Comparison of ENCODE assay signal across 21 cellular contexts in the genomic region with DNA sequence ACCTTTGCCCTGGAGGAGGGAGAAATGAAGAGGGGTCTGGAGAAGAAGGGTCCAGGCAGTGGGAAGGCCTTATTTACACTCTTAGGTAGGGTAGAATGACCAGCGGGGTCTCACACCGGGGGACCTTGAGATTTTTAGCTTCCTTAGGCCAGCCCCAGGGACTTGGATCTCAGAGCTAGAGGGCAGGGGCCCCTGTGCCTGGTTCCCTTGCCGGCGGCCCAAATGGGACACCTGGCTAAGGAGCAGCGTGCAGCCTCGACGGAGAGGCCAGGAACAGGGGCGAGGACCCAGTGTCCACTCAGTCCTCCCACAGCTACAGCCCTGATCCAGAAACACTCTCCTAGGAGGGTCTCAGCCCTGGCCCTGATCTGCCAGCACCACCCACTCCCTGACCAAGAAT. TPM values are rescaled to one million over a fixed set of nuclear protein-coding genes. Genes with fewer than 3 reads are reported as not detected.
"Had no signal": no experiment of that assay in that cellular context is flagged by ENCODE, and none has a peak within 500 bp of the region (broad histone marks: within the 10 kb centered on the region; RNA-seq: fewer than 3 reads in every experiment).

No MANE protein-coding gene starts in this region.

- H3K36me3 ChIP-seq: brain microvascular endothelial cell, gastroesophageal sphincter, heart left ventricle, neutrophil, tibial nerve, WERI-Rb-1 had no signal

- H3K9me3 Mint-ChIP-seq: immature natural killer cell; natural killer cell treated with Interleukin-12 subunit alpha and Interleukin-12 subunit beta and Interleukin-15 and Interleukin-18, amount 100 ng/mL, for 72 hours had no signal

- H3K4me3 Mint-ChIP-seq: activated CD4-positive, alpha-beta T cell treated with anti-CD3 and anti-CD28 coated beads for 36 hours; immature natural killer cell; mesothelial cell of epicardium; natural killer cell treated with Interleukin-12 subunit alpha and Interleukin-12 subunit beta and Interleukin-15 and Interleukin-18, amount 100 ng/mL, for 72 hours had no signal

- H3K36me3 Mint-ChIP-seq: mesothelial cell of epicardium; natural killer cell treated with Interleukin-12 subunit alpha and Interleukin-12 subunit beta and Interleukin-15 and Interleukin-18, amount 100 ng/mL, for 72 hours had no signal

- DNase-seq: activated CD4-positive, alpha-beta T cell treated with anti-CD3 and anti-CD28 coated beads for 36 hours; activated naive CD4-positive, alpha-beta T cell; aorta; brain microvascular endothelial cell; cortex of kidney; immature natural killer cell; retina; stimulated activated CD4-positive, alpha-beta T cell treated with anti-CD3 and anti-CD28 coated beads, Interleukin-12 subunit alpha, Interleukin-12 subunit beta, amount 100 ng/mL, for 4 hours; stimulated activated CD4-positive, alpha-beta T cell treated with anti-CD3 and anti-CD28 coated beads, Interleukin-1b, Interleukin-23, amount 100 ng/mL, for 48 hours; stimulated activated naive CD8-positive, alpha-beta T cell treated with anti-CD3 and anti-CD28 coated beads, Interleukin-15, Interleukin-2, amounts not matched to agents 100 U/mL and 50 U/mL, for 24 hours; substantia nigra; WERI-Rb-1 had no signal

- H3K4me1 ChIP-seq: gastroesophageal sphincter, heart left ventricle, tibial nerve had no signal

- H3K9me3 ChIP-seq: neutrophil had no signal

- H3K27ac Mint-ChIP-seq: activated CD4-positive, alpha-beta T cell treated with anti-CD3 and anti-CD28 coated beads for 36 hours; immature natural killer cell; mesothelial cell of epicardium; natural killer cell treated with Interleukin-12 subunit alpha and Interleukin-12 subunit beta and Interleukin-15 and Interleukin-18, amount 100 ng/mL, for 72 hours had no signal

- ATAC-seq: activated CD4-positive, alpha-beta T cell treated with anti-CD3 and anti-CD28 coated beads for 36 hours; gastroesophageal sphincter; natural killer cell treated with Interleukin-12 subunit alpha and Interleukin-12 subunit beta and Interleukin-15 and Interleukin-18, amount 100 ng/mL, for 72 hours; stimulated activated naive CD8-positive, alpha-beta T cell treated with anti-CD3 and anti-CD28 coated beads, Interleukin-15, Interleukin-2, amounts not matched to agents 100 U/mL and 50 U/mL, for 24 hours had no signal

- H3K27ac ChIP-seq: brain microvascular endothelial cell, gastroesophageal sphincter, heart left ventricle, neutrophil, tibial nerve, WERI-Rb-1 had no signal

- H3K4me1 Mint-ChIP-seq: mesothelial cell of epicardium had no signal

- H3K4me3 ChIP-seq: gastroesophageal sphincter, heart left ventricle, tibial nerve had no signal

RNA-seq across cellular contexts. Expression of gene DIO3, which starts 41.8 kb away (rescaled TPM):
- total RNA-seq: activated CD4-positive, alpha-beta T cell treated with anti-CD3 and anti-CD28 coated beads for 36 hours; lung microvascular endothelial cell; natural killer cell treated with Interleukin-12 subunit alpha and Interleukin-12 subunit beta and Interleukin-15 and Interleukin-18, amount 100 ng/mL, for 72 hours; SK-MEL-5; T-helper 2 cell treated with Interferon-gamma antibody and Interleukin-4, amounts not matched to agents 100 ng/mL and 5 ng/mL, for 36 hours had no signal
